In the genomic region with DNA sequence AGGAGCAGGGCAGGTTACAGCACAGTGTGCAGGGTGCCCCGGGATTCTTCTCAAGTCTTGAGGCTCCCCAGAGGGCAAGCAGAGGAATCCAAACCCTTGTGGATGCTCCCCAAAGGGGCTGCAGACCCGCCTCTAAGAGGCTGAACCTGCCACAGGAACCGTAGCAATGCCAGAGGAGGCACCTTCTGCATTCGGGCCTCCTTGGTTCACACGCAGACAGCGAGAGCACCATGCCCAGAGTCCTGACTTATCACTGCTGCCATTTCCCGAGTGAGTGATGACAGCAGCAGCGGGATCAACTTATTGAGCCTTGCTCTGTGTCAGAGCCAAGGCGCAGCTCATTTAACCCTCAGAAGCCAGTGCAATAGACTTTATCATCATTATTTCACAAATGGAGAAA, we compare ENCODE assay signal across 16 cellular contexts.
A peak's percentile ranks its signal among the peaks of the same experiment; 100 is the strongest.
DNase-seq lines count a peak whose midpoint lies in the region; ATAC-seq and TF ChIP-seq lines count a peak whose summit lies in the region.
"Had no signal": no experiment of that assay in that cellular context is flagged by ENCODE, and none has a peak within 500 bp of the region (broad histone marks: within the 10 kb centered on the region; RNA-seq: fewer than 3 reads in every experiment).

No MANE protein-coding gene starts in this region.

- H3K4me1 ChIP-seq in ascending aorta: peaks cover 25 to 61% of the 10 kb centered on the region in 2 donors

- TF ChIP-seq CTCF in CD14-positive monocyte (IDR thresholded peaks at IDR 0.05) (no peak), ascending aorta (IDR thresholded peaks at IDR 0.05) (no peak)

- DNase-seq in CD14-positive monocyte (ENCODE audit: low spot score) (no peak), ascending aorta (ENCODE audit: low spot score in 2 of 2) (no peak), left ventricle myocardium superior (peak; percentile 57), NCI-H2029 treated with DMSO at 0.1 percent for 48 hours (lab: John Stamatoyannopoulos, UW) (no peak)
- DNase-seq in activated T-cell treated with anti-CD3 and anti-CD28 coated beads, Interleukin-2, amount 50 U/mL, for 48 hours: no peak
- DNase-seq: DMS153, NCI-H1048, NCI-H1436 treated with DMSO at 0.1 percent for 48 hours, NCI-H2081 treated with DMSO at 0.1 percent for 48 hours, NCI-H510A treated with DMSO at 0.1 percent for 48 hours, NCI-H82, PC-3 had no signal

- H3K36me3 ChIP-seq in ascending aorta: no peaks in the 10 kb centered on the region

- H3K27ac Mint-ChIP-seq in CD14-positive monocyte: peak overlapping the region; percentile 67 to 95 (median 90)

- peak; percentile 71 for ATAC-seq in left ventricle myocardium superior
- ATAC-seq in GM19324 (IDR thresholded peaks at IDR 0.05; ENCODE audit: low FRiP score, unreplicated experiment): no peak
- no peak for ATAC-seq in HG02763 (IDR thresholded peaks at IDR 0.05; ENCODE audit: unreplicated experiment)

- peaks cover 0 to 3% (median 0%) of the 10 kb centered on the region in 3 donors for H3K27me3 Mint-ChIP-seq in CD14-positive monocyte (ENCODE audit: low read depth in 3 of 3)

- H3K4me3 ChIP-seq in ascending aorta (no peak overlapping the region), skin epidermis (no peak overlapping the region)

- H3K9me3 ChIP-seq in ascending aorta: no peaks in the 10 kb centered on the region

- H3K27me3 ChIP-seq in ascending aorta: no peaks in the 10 kb centered on the region

- peaks cover 48% of the 10 kb centered on the region for H3K4me1 Mint-ChIP-seq in CD14-positive monocyte

- H3K27ac ChIP-seq in ascending aorta (peak overlapping the region; percentile 80 to 84), skin epidermis (peak overlapping the region in 14 of 21 experiments; percentile 11 to 77 (median 46))
- H3K27ac ChIP-seq: KMS-11 had no signal

- no peaks in the 10 kb centered on the region for H3K9me3 Mint-ChIP-seq in CD14-positive monocyte

- no peak overlapping the region for H3K4me3 Mint-ChIP-seq in CD14-positive monocyte

- intact Hi-C loops in CD14-positive monocyte (cut with micrococcal nuclease): loop anchor here in 1 of 2 donors (10.0 kb wide), 1 partner anchor 68 kb away; no protein-coding TSS in a partner anchor
- intact Hi-C loops in ascending aorta (cut with DNase I): loop anchor here (5.0 kb wide), 1 partner anchor 60 kb away; no protein-coding TSS in a partner anchor
- intact Hi-C loops in left ventricle myocardium superior (cut with micrococcal nuclease): no loop called here

- peaks cover 9% of the 10 kb centered on the region in 2 donors for H3K36me3 Mint-ChIP-seq in CD14-positive monocyte
